1 cellular context compared by ENCODE assay signal in the genomic region with DNA sequence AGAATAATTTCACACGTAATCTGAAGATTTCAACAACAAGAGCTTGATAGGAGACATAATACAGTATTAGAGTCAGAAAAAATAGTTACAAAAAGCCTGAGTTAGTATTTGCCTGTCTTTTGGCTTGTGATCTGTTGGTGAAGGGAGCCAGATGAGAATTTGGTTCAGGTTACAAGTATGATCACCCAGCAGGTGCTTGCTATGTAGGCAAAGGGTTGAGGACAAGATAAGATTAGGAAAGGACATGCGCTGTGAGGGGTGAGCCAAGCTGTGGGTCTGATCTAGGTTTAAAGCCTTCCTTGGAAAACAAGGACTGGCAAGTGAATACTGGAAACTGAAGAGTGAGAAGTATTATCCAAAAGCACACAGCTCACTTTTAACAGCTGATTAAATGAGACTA.
TF ChIP-seq lines count a peak whose summit lies in the region.

No MANE protein-coding gene starts in this region.

TF ChIP-seq in HepG2, 621 proteins besides CTCF, POLR2A, EP300 and RAD21 (continued from another document):
- TF ChIP-seq TMF1 (CRISPR knock-in tag; IDR thresholded peaks at IDR 0.05; ENCODE audit: low read depth) (no peak), PITX1 (CRISPR knock-in tag; IDR thresholded peaks at IDR 0.05) (no peak), SMYD3 (CRISPR knock-in tag; IDR thresholded peaks at IDR 0.05) (no peak), MIER3 (CRISPR knock-in tag; IDR thresholded peaks at IDR 0.05; ENCODE audit: borderline replicate concordance) (no peak), ZNF788 (CRISPR knock-in tag; IDR thresholded peaks at IDR 0.05; ENCODE audit: borderline replicate concordance) (no peak), HIVEP1 (CRISPR knock-in tag; IDR thresholded peaks at IDR 0.05) (no peak), DNMT3B (CRISPR knock-in tag; conservative IDR thresholded peaks at IDR 0.05) (no peak), EED (CRISPR knock-in tag; IDR thresholded peaks at IDR 0.05) (no peak)
